8 cellular contexts compared by ENCODE assay signal in genomic region chr3:64238971-64239667, GRCh38. TPM values are rescaled to one million over a fixed set of nuclear protein-coding genes. Genes with fewer than 3 reads are reported as not detected.
DNase-seq lines count a peak whose midpoint lies in the region; ATAC-seq, FAIRE-seq and TF ChIP-seq lines count a peak whose summit lies in the region.

No MANE protein-coding gene starts in this region.

- ATAC-seq in IMR-90 (ENCODE audit: low read depth) (peak; percentile 98), GM19467 (IDR thresholded peaks at IDR 0.05; ENCODE audit: unreplicated experiment) (no peak)

- POLR2A ChIA-PET in IMR-90 (lab: Charles Lee; ENCODE audit: unreplicated experiment) = no interaction called here

- TF ChIP-seq POLR2A in IMR-90 (IDR thresholded peaks at IDR 0.05; ENCODE audit: low read depth, low read length) = peak; percentile 66
- no peak for TF ChIP-seq POLR2A in tibial nerve (IDR thresholded peaks at IDR 0.05)
- TF ChIP-seq POLR2A in GM12891 (IDR thresholded peaks at IDR 0.05; ENCODE audit: low read depth, low read length) = no peak

- H3K79me2 ChIP-seq in mammary epithelial cell (ENCODE audit: insufficient read depth, low read length) = peaks cover 70% of the 10 kb centered on the region

- H3K27ac ChIP-seq in IMR-90 (ENCODE audit: insufficient read depth, low read length) (peak overlapping the region; percentile 81), mammary epithelial cell (ENCODE audit: insufficient read depth, low read depth, low read length) (peak overlapping the region; percentile 31), tibial nerve (no peak overlapping the region)

- H3K4me2 ChIP-seq in IMR-90 (ENCODE audit: low read depth, low read length) (peak overlapping the region; percentile 70), mammary epithelial cell (ENCODE audit: insufficient read depth, low read depth, low read length) (peak overlapping the region; percentile 60)

- 0% methylated on average over 2 of the region's 12 CpGs; no CpG with 5 or more reads in 1 of the 2 experiments for WGBS in IMR-90 (ENCODE audit: extremely low coverage in 2 of 2, insufficient read length in 1 of 2), 2 experiments
- WGBS in mammary epithelial cell (ENCODE audit: low coverage, missing lambda C conversion rate) = 2% methylated on average over 10 of the region's 12 CpGs
- WGBS in tibial nerve, 2 donors = 38 to 46% methylated on average over 12 of the region's 12 CpGs

- peak overlapping the region; percentile 77 for H3K56ac ChIP-seq in IMR-90 (ENCODE audit: extremely low read depth, insufficient read depth, low read length)

- H2BK20ac ChIP-seq in IMR-90 (ENCODE audit: low read depth, low read length) = peak overlapping the region; percentile 95

- peak overlapping the region; percentile 29 for H4K5ac ChIP-seq in IMR-90 (ENCODE audit: low read depth, low read length)

- H3K27me3 ChIP-seq in IMR-90 (ENCODE audit: control insufficient read depth, insufficient read depth, low read length) (no peaks in the 10 kb centered on the region), mammary epithelial cell (ENCODE audit: insufficient read depth, low read length) (no peaks in the 10 kb centered on the region), tibial nerve (no peaks in the 10 kb centered on the region)

- peak overlapping the region; percentile 82 for H2BK5ac ChIP-seq in IMR-90 (ENCODE audit: low read depth, low read length, poor library complexity, severe bottlenecking)

- peak overlapping the region; percentile 92 for H3K4ac ChIP-seq in IMR-90 (ENCODE audit: low read depth, low read length)

- H3K14ac ChIP-seq in IMR-90 (replicated peaks; ENCODE audit: low read depth, low read length) = peak overlapping the region; percentile 87

- peaks cover 19% of the 10 kb centered on the region for H3K9me1 ChIP-seq in IMR-90 (ENCODE audit: insufficient read depth, low read length)

- H3K4me1 ChIP-seq in IMR-90 (ENCODE audit: control insufficient read depth, insufficient read depth, low read length) = peaks cover 13% of the 10 kb centered on the region
- peaks cover 13% of the 10 kb centered on the region for H3K4me1 ChIP-seq in mammary epithelial cell (ENCODE audit: insufficient read depth, low read length)
- peaks cover 0 to 8% (median 0%) of the 10 kb centered on the region in 4 donors for H3K4me1 ChIP-seq in tibial nerve

- no peaks in the 10 kb centered on the region; the same call in 1 of the 2 replicates for H4K20me1 ChIP-seq in IMR-90 (ENCODE audit: insufficient read depth, low read length)
- H4K20me1 ChIP-seq in mammary epithelial cell (ENCODE audit: insufficient read depth, low read length) = no peaks in the 10 kb centered on the region

- peak overlapping the region; percentile 94 for H3K18ac ChIP-seq in IMR-90 (ENCODE audit: low read depth, low read length)

- peak overlapping the region; percentile 71; the same call in 2 of the 3 replicates for H2BK15ac ChIP-seq in IMR-90 (ENCODE audit: low read depth, low read length)

- BruUV-seq in IMR-90 (replicated peaks; lab: Mats Ljungman, UMichigan) (no TSS peak), mammary epithelial cell (replicated peaks; lab: Mats Ljungman, UMichigan) (no TSS peak)

- peak overlapping the region; percentile 76 for H2AFZ ChIP-seq in IMR-90 (replicated peaks; ENCODE audit: low read length, poor library complexity)
- peak overlapping the region; percentile 28 for H2AFZ ChIP-seq in mammary epithelial cell (ENCODE audit: low read depth, low read length)

- CTCF ChIA-PET in IMR-90 (lab: Yijun Ruan, JAX) = interaction anchor here (0.7 to 1.0 kb wide), 2 partner anchors 14 to 214 kb away, joined by 3 to 4 read pairs; partner anchors contain the start of gene PRICKLE2
- CTCF ChIA-PET in mammary epithelial cell (lab: Charles Lee; ENCODE audit: low non-redundant PET) = interaction anchor here (0.6 kb wide), 1 partner anchor 27 kb away, joined by 4 read pairs; no protein-coding TSS in a partner anchor

- FAIRE-seq in GM12891 (lab: Jason Lieb, UNC) = no peak

- in situ Hi-C loops in IMR-90 (cut with MboI; ENCODE audit: low sequenced_read_pairs) (no loop called here), mammary epithelial cell (cut with MboI; ENCODE audit: low sequenced_read_pairs in 2 of 2) (no loop called here), G401 (cut with HindIII; ENCODE audit: low sequenced_read_pairs) (no loop called here)

- H3K9me3 ChIP-seq in IMR-90 (ENCODE audit: control insufficient read depth, insufficient read depth, low read length) (peaks cover 7% of the 10 kb centered on the region; the same call in 1 of the 2 replicates), mammary epithelial cell (replicated peaks; ENCODE audit: insufficient read depth, low read length) (no peaks in the 10 kb centered on the region), tibial nerve (peaks cover 0 to 13% (median 3%) of the 10 kb centered on the region in 4 donors)

- peak; percentile 36; the same call in 1 of the 2 replicates for TF ChIP-seq RAD21 in IMR-90 (IDR thresholded peaks at IDR 0.05; ENCODE audit: low read length)

- H3K23ac ChIP-seq in IMR-90 (ENCODE audit: low read depth, low read length) = peak overlapping the region; percentile 94; the same call in 1 of the 2 replicates

- H3K79me1 ChIP-seq in IMR-90 (ENCODE audit: low read depth in 1 of 2, low read length in 2 of 2) = peaks cover 57 to 73% of the 10 kb centered on the region in 2 experiments

- H2AK5ac ChIP-seq in IMR-90 (ENCODE audit: low read depth, low read length) = peak overlapping the region; percentile 73

- H3K9ac ChIP-seq in IMR-90 (ENCODE audit: low read depth, low read length) (peak overlapping the region; percentile 69), mammary epithelial cell (ENCODE audit: insufficient read depth, low read length) (peak overlapping the region; percentile 2)

- DNase-seq in IMR-90 (peak; percentile 97), mammary epithelial cell (peak; percentile 83), kidney tubule cell (ENCODE audit: low spot score) (peak; percentile 98), tibial nerve (ENCODE audit: low spot score in 2 of 2) (peak; percentile 25 to 38), GM12891 (ENCODE audit: insufficient read length, low spot score) (no peak), G401 (ENCODE audit: low spot score) (no peak), NCI-H1048 (lab: John Stamatoyannopoulos, UW) (no peak)

- dilution Hi-C loops in IMR-90 (cut with HindIII; ENCODE audit: low sequenced_read_pairs, unreplicated experiment) = no loop called here
- dilution Hi-C loops in mammary epithelial cell (cut with HindIII; ENCODE audit: low sequenced_read_pairs) = no loop called here

- peaks cover 15% of the 10 kb centered on the region for H3K36me3 ChIP-seq in IMR-90 (ENCODE audit: control insufficient read depth, insufficient read depth, low read length)
- H3K36me3 ChIP-seq in mammary epithelial cell (ENCODE audit: insufficient read depth, low read length) = peaks cover 8% of the 10 kb centered on the region
- H3K36me3 ChIP-seq in tibial nerve = peaks cover 0 to 41% (median 0%) of the 10 kb centered on the region in 3 donors

- intact Hi-C loops in IMR-90 (cut with micrococcal nuclease) (loop anchor here (5.0 kb wide), 1 partner anchor 223 kb away; no protein-coding TSS in a partner anchor), mammary epithelial cell (cut with micrococcal nuclease) (loop anchor here (1.0 kb wide), 1 partner anchor 14 kb away; the partner anchor contains the start of gene PRICKLE2)

- peak overlapping the region; percentile 58 to 89 for H4K8ac ChIP-seq in IMR-90 (ENCODE audit: low read depth in 2 of 2, low read length in 2 of 2)

- TF ChIP-seq EP300 in tibial nerve (IDR thresholded peaks at IDR 0.05) = no peak

- peak overlapping the region; percentile 89 for H4K91ac ChIP-seq in IMR-90 (ENCODE audit: insufficient read depth, low read depth, low read length)

- H2BK120ac ChIP-seq in IMR-90 (ENCODE audit: low read depth, low read length) = peak overlapping the region; percentile 96

- H2AK9ac ChIP-seq in IMR-90 (replicated peaks; ENCODE audit: low read depth, low read length, poor library complexity) = peak overlapping the region; percentile 70

- no peak overlapping the region for H3K4me3 ChIP-seq in IMR-90 (ENCODE audit: insufficient read depth, low read depth, low read length)
- H3K4me3 ChIP-seq in mammary epithelial cell (replicated peaks in 1 of 3; ENCODE audit: insufficient read depth in 1 of 3, low read depth in 2 of 3, low read length in 3 of 3) = peak overlapping the region in 2 of 3 experiments; percentile 3 to 6
- no peak overlapping the region for H3K4me3 ChIP-seq in tibial nerve

- TF ChIP-seq CTCF in IMR-90 (conservative IDR thresholded peaks at IDR 0.05; ENCODE audit: low read depth, low read length) (peak; percentile 5; the same call in 1 of the 2 replicates), mammary epithelial cell (conservative IDR thresholded peaks at IDR 0.05 in 1 of 2, IDR thresholded peaks at IDR 0.05 in 1 of 2; ENCODE audit: extremely low read depth in 1 of 2, insufficient read depth in 1 of 2, low read depth in 1 of 2, low read length in 2 of 2) (peak in 1 of 2 donors; percentile 2), tibial nerve (IDR thresholded peaks at IDR 0.05) (no peak)

TF ChIP-seq in IMR-90, 13 proteins besides CTCF, POLR2A, EP300 and RAD21 (continues in another document):
- peak; percentile 38 for TF ChIP-seq RCOR1 (IDR thresholded peaks at IDR 0.05; ENCODE audit: insufficient replicate concordance, low read length)
- TF ChIP-seq MAZ (IDR thresholded peaks at IDR 0.05; ENCODE audit: borderline replicate concordance, low read depth, low read length) = peak; percentile 82
- TF ChIP-seq MXI1 (IDR thresholded peaks at IDR 0.05; ENCODE audit: borderline replicate concordance, low read depth, low read length) = peak; percentile 58
- peak; percentile 88 for TF ChIP-seq FOS (IDR thresholded peaks at IDR 0.05; ENCODE audit: low read depth, low read length)
- TF ChIP-seq CEBPB (IDR thresholded peaks at IDR 0.05; ENCODE audit: low read depth, low read length) = no peak; the same call in 1 of the 2 replicates

TF ChIP-seq in GM12891, 5 proteins besides CTCF, POLR2A, EP300 and RAD21:
- TF ChIP-seq TAF1 (IDR thresholded peaks at IDR 0.05; ENCODE audit: low read depth, low read length) = no peak
- TF ChIP-seq POLR2AphosphoS5 (IDR thresholded peaks at IDR 0.05; ENCODE audit: low read depth, low read length) = no peak
- no peak for TF ChIP-seq SPI1 (IDR thresholded peaks at IDR 0.05; ENCODE audit: low read depth, low read length)
TF ChIP-seq in GM12891: peak in this region for 0.

RNA-seq across cellular contexts. Expression of gene PRICKLE2, which starts 13.9 kb away (rescaled TPM):
- total RNA-seq in IMR-90 (2012; rRNA removed) (14.2 and 16.7 TPM in 2 replicates), mammary epithelial cell (10 to 100 TPM; 23.2 to 50.5 TPM), tibial nerve (10 to 100 TPM; 24.5 to 39.1 (median 35.2) TPM)
- polyA plus RNA-seq in IMR-90 (2012; rRNA removed) (4.1 TPM in 2 replicates), mammary epithelial cell (8.6 TPM)
- polyA plus RNA-seq in IMR-90 (2012; cell fraction: cytosol; rRNA removed) = 2.0 and 2.4 TPM in 2 replicates
- polyA plus RNA-seq in IMR-90 (2012; cell fraction: nucleus; rRNA removed; ENCODE audit: low replicate concordance) = 12.8 and 23.0 TPM in 2 replicates
- 50.8 TPM for polyA minus RNA-seq in mammary epithelial cell
- 0.36 TPM for polyA plus RNA-seq in GM12891 (2012; ENCODE audit: low read depth, missing spikeins)
- 0.25 and 0.31 TPM in 2 replicates for total RNA-seq in G401 (2014; rRNA removed; shearing (Covaris generic))

Comparison
In these comparisons a context has a peak if more than half of its experiments do, and no peak if none do; other contexts are left out.
1. DNase-seq: peak in IMR-90 (single experiment), mammary epithelial cell (single experiment), kidney tubule cell (single experiment) and tibial nerve (2 of 2); none in GM12891 (single experiment), G401 (single experiment) and NCI-H1048 (single experiment).
2. H3K27ac ChIP-seq: peak in IMR-90 (single experiment) and mammary epithelial cell (single experiment); none in tibial nerve (0 of 4).
3. H3K4me3 ChIP-seq: peak in mammary epithelial cell (2 of 3); none in IMR-90 (single experiment) and tibial nerve (0 of 4).
4. RNA of gene PRICKLE2, which starts 13.9 kb away (total RNA-seq): 23.2 to 50.5 TPM in mammary epithelial cell, 24.5 to 39.1 TPM in tibial nerve and 14.2 to 16.7 TPM in IMR-90; 0.25 to 0.31 TPM in G401; every median in the first group is over 10 times any median in the second.